ENCODE assay signal across 8 cellular contexts in the genomic region with DNA sequence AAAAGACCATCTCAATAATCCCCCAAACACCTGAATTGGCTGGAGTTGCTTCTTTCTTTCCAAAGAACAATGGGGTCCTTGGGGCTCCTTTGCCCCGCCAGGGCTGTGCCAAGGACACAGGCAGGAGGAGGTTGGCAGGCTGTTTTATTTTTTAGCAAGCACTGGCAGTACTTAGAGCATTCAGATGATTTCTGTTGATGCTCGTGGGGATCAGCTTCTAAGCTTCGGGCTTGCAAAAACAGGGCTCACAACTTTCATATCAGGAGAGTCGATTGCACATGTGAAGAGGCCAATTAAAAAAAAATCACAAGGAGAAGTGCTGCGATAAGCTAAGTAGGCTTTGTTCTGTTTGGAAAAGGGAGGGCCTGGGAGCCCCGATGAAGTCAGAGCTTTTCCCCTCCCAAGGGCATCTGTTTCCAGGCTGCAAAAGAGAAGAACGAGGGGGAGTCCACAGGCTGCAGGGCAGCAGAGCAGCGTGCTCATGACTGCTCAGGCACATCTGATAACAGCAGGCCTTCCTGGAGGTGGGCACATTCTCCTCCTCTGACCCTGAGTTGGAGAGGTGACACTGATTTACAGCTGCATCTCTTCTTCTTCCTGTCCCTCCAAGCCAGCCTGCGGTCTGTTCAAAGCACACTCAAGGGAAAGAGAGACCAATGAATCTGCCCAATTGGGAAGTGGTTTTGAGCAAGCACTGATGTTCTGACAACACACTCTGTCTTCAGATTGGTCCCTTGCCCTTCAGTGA. TPM values are rescaled to one million over a fixed set of nuclear protein-coding genes. Genes with fewer than 3 reads are reported as not detected.
A peak's percentile ranks its signal among the peaks of the same experiment; 100 is the strongest.
DNase-seq lines count a peak whose midpoint lies in the region; ATAC-seq and TF ChIP-seq lines count a peak whose summit lies in the region.

No MANE protein-coding gene starts in this region.

- intact Hi-C loops in heart left ventricle (cut with DNase I) (no loop called here), tibial artery (cut with DNase I; ENCODE audit: low total_unique reads) (no loop called here)
- intact Hi-C loops in CD4-positive, alpha-beta memory T cell (cut with micrococcal nuclease): no loop called here

- no peak for TF ChIP-seq CTCF in heart left ventricle (IDR thresholded peaks at IDR 0.05)
- no peak for TF ChIP-seq CTCF in tibial artery (IDR thresholded peaks at IDR 0.05)

- H3K4me1 ChIP-seq in heart left ventricle (peaks cover 0 to 43% (median 22%) of the 10 kb centered on the region in 12 donors), tibial artery (peaks cover 0 to 18% (median 4%) of the 10 kb centered on the region in 4 donors)
- peaks cover 30% of the 10 kb centered on the region for H3K4me1 ChIP-seq in CD4-positive, alpha-beta memory T cell (ENCODE audit: insufficient read depth, low read length)

- peak overlapping the region in 11 of 12 donors; percentile 8 to 63 (median 43) for H3K27ac ChIP-seq in heart left ventricle
- H3K27ac ChIP-seq in tibial artery: peak overlapping the region; percentile 5 to 13
- H3K27ac ChIP-seq in CD4-positive, alpha-beta memory T cell (ENCODE audit: low read depth, low read length): no peak overlapping the region

- POLR2A ChIA-PET in CD4-positive, alpha-beta memory T cell (lab: Charles Lee; ENCODE audit: partially characterized antibody): no interaction called here

- H3K27me3 Mint-ChIP-seq in activated naive CD4-positive, alpha-beta T cell treated with anti-CD3 and anti-CD28 coated beads, Interleukin-2, amount 10 ng/mL, durations not matched to agents 7 days and 5 days: peaks cover 20% of the 10 kb centered on the region
- peaks cover 0 to 2% of the 10 kb centered on the region in 2 donors for H3K27me3 Mint-ChIP-seq in CD4-positive, alpha-beta memory T cell

- H3K36me3 Mint-ChIP-seq in activated naive CD4-positive, alpha-beta T cell treated with anti-CD3 and anti-CD28 coated beads, Interleukin-2, amount 10 ng/mL, durations not matched to agents 7 days and 5 days: no peaks in the 10 kb centered on the region
- H3K36me3 Mint-ChIP-seq in CD4-positive, alpha-beta memory T cell: no peaks in the 10 kb centered on the region

- H3K9me3 ChIP-seq in heart left ventricle: no peaks in the 10 kb centered on the region
- H3K9me3 ChIP-seq in tibial artery: no peaks in the 10 kb centered on the region
- H3K9me3 ChIP-seq in CD4-positive, alpha-beta memory T cell (ENCODE audit: control insufficient read depth in 1 of 2, low read length in 2 of 2): no peaks in the 10 kb centered on the region

- ATAC-seq in heart left ventricle (peak; percentile 87 to 95 (median 89)), HG02884 (IDR thresholded peaks at IDR 0.05; ENCODE audit: unreplicated experiment) (no peak)

- TF ChIP-seq POLR2A in heart left ventricle (IDR thresholded peaks at IDR 0.05): no peak

- no peaks in the 10 kb centered on the region for H3K9me3 Mint-ChIP-seq in activated naive CD4-positive, alpha-beta T cell treated with anti-CD3 and anti-CD28 coated beads, Interleukin-2, amount 10 ng/mL, durations not matched to agents 7 days and 5 days
- H3K9me3 Mint-ChIP-seq in CD4-positive, alpha-beta memory T cell: peaks cover 0 to 1% (median 0%) of the 10 kb centered on the region in 8 donors

- DNase-seq in activated naive CD4-positive, alpha-beta T cell treated with anti-CD3 and anti-CD28 coated beads, Interleukin-2, amount 10 ng/mL, durations not matched to agents 7 days and 5 days: peak; percentile 50
- no peak for DNase-seq in activated naive CD4-positive, alpha-beta T cell (lab: John Stamatoyannopoulos, UW)
- DNase-seq in NOMO-1 treated with DMSO at 0.1 percent for 48 hours (lab: John Stamatoyannopoulos, UW; ENCODE audit: unreplicated experiment) (peak; percentile 84), heart left ventricle (peak in 4 of 5 donors; percentile 44 to 62 (median 55)), tibial artery (no peak)
- DNase-seq in activated CD8-positive, alpha-beta memory T cell treated with anti-CD3 and anti-CD28 coated beads, Interleukin-2, amount 50 U/mL, for 48 hours: no peak
- DNase-seq in CD4-positive, alpha-beta memory T cell: no peak

- H3K4me3 ChIP-seq in heart left ventricle: no peak overlapping the region
- no peak overlapping the region for H3K4me3 ChIP-seq in tibial artery
- no peak overlapping the region for H3K4me3 ChIP-seq in CD4-positive, alpha-beta memory T cell (ENCODE audit: low read length in 2 of 2)

- H3K4me1 Mint-ChIP-seq in activated naive CD4-positive, alpha-beta T cell treated with anti-CD3 and anti-CD28 coated beads, Interleukin-2, amount 10 ng/mL, durations not matched to agents 7 days and 5 days: peaks cover 45% of the 10 kb centered on the region
- peaks cover 18 to 34% (median 30%) of the 10 kb centered on the region in 4 donors for H3K4me1 Mint-ChIP-seq in CD4-positive, alpha-beta memory T cell

- H3K4me3 Mint-ChIP-seq in activated naive CD4-positive, alpha-beta T cell treated with anti-CD3 and anti-CD28 coated beads, Interleukin-2, amount 10 ng/mL, durations not matched to agents 7 days and 5 days: no peak overlapping the region
- H3K4me3 Mint-ChIP-seq in CD4-positive, alpha-beta memory T cell: peak overlapping the region in 3 of 8 donors; percentile 12 to 31 (median 13)

- WGBS in heart left ventricle, 4 donors: 4 to 9% (median 6%) methylated on average over 9 of the region's 9 CpGs

- no peaks in the 10 kb centered on the region for H3K27me3 ChIP-seq in heart left ventricle
- H3K27me3 ChIP-seq in tibial artery: no peaks in the 10 kb centered on the region
- no peaks in the 10 kb centered on the region for H3K27me3 ChIP-seq in CD4-positive, alpha-beta memory T cell (ENCODE audit: insufficient read depth, low read length)

- CTCF ChIA-PET in activated naive CD4-positive, alpha-beta T cell treated with anti-CD3 and anti-CD28 coated beads, Interleukin-2, amount 10 ng/mL, durations not matched to agents 7 days and 5 days (lab: Charles Lee): interaction anchor here (0.8 to 1.9 kb wide), 2 partner anchors 16 to 21 kb away, joined by 4 to 5 read pairs; no protein-coding TSS in a partner anchor
- CTCF ChIA-PET in CD4-positive, alpha-beta memory T cell (lab: Charles Lee; ENCODE audit: partially characterized antibody): interaction anchor here (1.7 kb wide), 1 partner anchor 135 kb away, joined by 3 read pairs; no protein-coding TSS in a partner anchor

- H3K36me3 ChIP-seq in heart left ventricle: no peaks in the 10 kb centered on the region
- no peaks in the 10 kb centered on the region for H3K36me3 ChIP-seq in tibial artery
- H3K36me3 ChIP-seq in CD4-positive, alpha-beta memory T cell (ENCODE audit: insufficient read depth, low read length): no peaks in the 10 kb centered on the region

- no peak overlapping the region for H3K27ac Mint-ChIP-seq in activated naive CD4-positive, alpha-beta T cell treated with anti-CD3 and anti-CD28 coated beads, Interleukin-2, amount 10 ng/mL, durations not matched to agents 7 days and 5 days
- H3K27ac Mint-ChIP-seq in CD4-positive, alpha-beta memory T cell: no peak overlapping the region

RNA-seq across cellular contexts. Expression of a gene that starts 27.3 kb away (rescaled TPM):
- total RNA-seq in heart left ventricle: 10 to 100 TPM in 8 of 9 donors, 1 to 10 TPM in 1; 7.5 to 25.0 (median 17.3) TPM
- polyA plus RNA-seq in heart left ventricle: 1 to 10 TPM; 6.4 to 7.4 TPM
- 1 to 10 TPM; 1.0 to 1.2 TPM for total RNA-seq in CD4-positive, alpha-beta memory T cell
- under 1 TPM; 0.39 to 0.49 TPM for polyA plus RNA-seq in CD4-positive, alpha-beta memory T cell

Comparison
In these comparisons a context has a peak if more than half of its experiments do, and no peak if none do; other contexts are left out.
1. DNase-seq: peak in activated naive CD4-positive, alpha-beta T cell treated with anti-CD3 and anti-CD28 coated beads, Interleukin-2, amount 10 ng/mL, durations not matched to agents 7 days and 5 days (single experiment), NOMO-1 treated with DMSO at 0.1 percent for 48 hours (single experiment) and heart left ventricle (4 of 5); none in activated naive CD4-positive, alpha-beta T cell (0 of 4), tibial artery (0 of 2), activated CD8-positive, alpha-beta memory T cell treated with anti-CD3 and anti-CD28 coated beads, Interleukin-2, amount 50 U/mL, for 48 hours (single experiment) and CD4-positive, alpha-beta memory T cell (0 of 5).